8 cellular contexts compared by ENCODE assay signal in the genomic region with DNA sequence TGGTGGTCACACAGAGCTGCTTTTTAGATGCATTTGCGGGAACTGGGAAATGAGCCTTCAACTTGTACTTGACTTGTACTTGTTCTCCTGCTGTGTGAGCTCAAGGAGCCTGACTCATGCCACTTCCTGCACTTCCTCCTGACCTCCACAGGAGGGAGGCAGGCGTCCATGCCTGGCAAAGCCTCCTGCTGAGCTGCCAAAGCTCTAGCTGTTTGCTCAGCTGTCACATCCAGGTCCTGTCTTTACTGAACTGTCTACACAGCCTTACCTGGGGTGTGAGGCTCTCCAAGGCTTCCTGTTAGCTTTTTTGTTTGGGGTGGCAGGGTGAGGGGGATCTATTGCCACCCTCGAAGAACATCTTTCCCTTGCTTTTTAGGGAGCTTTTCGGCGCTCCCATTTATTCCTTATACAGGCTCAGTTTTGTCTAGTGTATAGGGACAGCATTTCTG. TPM values are rescaled to one million over a fixed set of nuclear protein-coding genes. Genes with fewer than 3 reads are reported as not detected.
DNase-seq lines count a peak whose midpoint lies in the region; ATAC-seq and TF ChIP-seq lines count a peak whose summit lies in the region.

No MANE protein-coding gene starts in this region.

- ATAC-seq in GM21390 (IDR thresholded peaks at IDR 0.05; ENCODE audit: unreplicated experiment) (peak; percentile 70), PC-3 (peak; percentile 94)

- no peaks in the 10 kb centered on the region for H3K9me2 ChIP-seq in PC-3 (replicated peaks; ENCODE audit: low read length)

- H3K4me1 Mint-ChIP-seq in neural crest cell: peaks cover 8% of the 10 kb centered on the region
- H3K4me1 Mint-ChIP-seq in type B pancreatic cell (ENCODE audit: unreplicated experiment): peaks cover 33% of the 10 kb centered on the region

- no peak overlapping the region for H3K27ac Mint-ChIP-seq in neural crest cell (ENCODE audit: unreplicated experiment)
- peak overlapping the region; percentile 82 for H3K27ac Mint-ChIP-seq in type B pancreatic cell

- no peaks in the 10 kb centered on the region for H3K9me3 Mint-ChIP-seq in neural crest cell
- H3K9me3 Mint-ChIP-seq in type B pancreatic cell: no peaks in the 10 kb centered on the region

- peaks cover 17% of the 10 kb centered on the region for H3K36me3 ChIP-seq in PC-3 (ENCODE audit: low read depth, low read length)

- H3K9ac ChIP-seq in PC-3 (ENCODE audit: low read length): no peak overlapping the region

- CTCF ChIA-PET in PC-3 (lab: Charles Lee): interaction anchor here (0.5 to 2.7 kb wide), 27 partner anchors 10 to 886 kb away, joined by 3 to 24 read pairs (median 4); partner anchors contain the start of genes CLCN2 and POLR2H

- no TSS peak for BruUV-seq in PC-3 (replicated peaks; lab: Mats Ljungman, UMichigan)

- H4K20me1 ChIP-seq in PC-3 (ENCODE audit: low read length): 0 out of 2 replicates have a peak, but pooled peaks cover 13% of the 10 kb centered on the region

- peaks cover 18% of the 10 kb centered on the region for H3K27me3 ChIP-seq in PC-3 (ENCODE audit: low read length)

- peaks cover 4% of the 10 kb centered on the region; the same call in 1 of the 2 replicates for H3K4me1 ChIP-seq in PC-3 (ENCODE audit: insufficient read depth, low read length)

- H3F3A ChIP-seq in PC-3 (ENCODE audit: low read length, unreplicated experiment): no peaks in the 10 kb centered on the region

- H3K9me3 ChIP-seq in PC-3 (ENCODE audit: low read length): no peaks in the 10 kb centered on the region

- H3K4me3 ChIP-seq in PC-3 (ENCODE audit: low read length): no peak overlapping the region
- H3K4me3 ChIP-seq in fibroblast of mammary gland (ENCODE audit: control insufficient read depth, low read depth, low read length): no peak overlapping the region

- no peaks in the 10 kb centered on the region for H3K79me2 ChIP-seq in PC-3 (ENCODE audit: low read length)

- peaks cover 20% of the 10 kb centered on the region for H3K36me3 Mint-ChIP-seq in neural crest cell (ENCODE audit: low read depth)
- H3K36me3 Mint-ChIP-seq in type B pancreatic cell: peaks cover 30% of the 10 kb centered on the region

- no peak overlapping the region for H3K4me2 ChIP-seq in PC-3 (ENCODE audit: low read length)

- no peak overlapping the region for H3K27ac ChIP-seq in PC-3 (ENCODE audit: low read length)

- H2AFZ ChIP-seq in PC-3 (ENCODE audit: low read length): no peak overlapping the region

- POLR2A ChIA-PET in PC-3 (lab: Charles Lee; ENCODE audit: unreplicated experiment): no interaction called here

- peak; percentile 92 for TF ChIP-seq CTCF in LNCAP (IDR thresholded peaks at IDR 0.05)
- TF ChIP-seq CTCF in PC-3 (conservative IDR thresholded peaks at IDR 0.05; ENCODE audit: low read depth, low read length): peak; percentile 97
- peak; percentile 100 for TF ChIP-seq CTCF in fibroblast of mammary gland (conservative IDR thresholded peaks at IDR 0.05; ENCODE audit: control insufficient read depth, insufficient read depth, low read depth, low read length)
- TF ChIP-seq CTCF in neural crest cell (conservative IDR thresholded peaks at IDR 0.05): peak; percentile 97
- peak; percentile 94 for TF ChIP-seq CTCF in type B pancreatic cell (conservative IDR thresholded peaks at IDR 0.05)

- DNase-seq in COLO829 (ENCODE audit: low spot score): peak; percentile 97
- DNase-seq in PC-3: peak; percentile 92
- DNase-seq in activated T-helper 1 cell treated with Interleukin-2 at 50 U/mL for 16 hours (ENCODE audit: low read depth): peak; percentile 35
- peak; percentile 90 for DNase-seq in fibroblast of mammary gland (ENCODE audit: low read depth)
- peak; percentile 64 for DNase-seq in neural crest cell (ENCODE audit: low read depth, low spot score)
- DNase-seq in type B pancreatic cell (ENCODE audit: extremely low spot score, unreplicated experiment): no peak

- peak overlapping the region; percentile 77 for H3K4me3 Mint-ChIP-seq in neural crest cell
- H3K4me3 Mint-ChIP-seq in type B pancreatic cell: peak overlapping the region; percentile 56

- intact Hi-C loops in PC-3 (cut with micrococcal nuclease): loop anchor here (1.0 to 10.0 kb wide), 5 partner anchors 45 to 433 kb away; no protein-coding TSS in a partner anchor

- H3K27me3 Mint-ChIP-seq in neural crest cell (ENCODE audit: low read depth) (peaks cover 32% of the 10 kb centered on the region), type B pancreatic cell (peaks cover 18% of the 10 kb centered on the region)

RNA-seq across cellular contexts. Expression of gene THPO, which starts 6.4 kb away (rescaled TPM):
- total RNA-seq in PC-3 (2014; rRNA removed) (not detected in 2 replicates), neural crest cell (0.55 and 0.98 TPM in 2 replicates), type B pancreatic cell (ENCODE audit: low replicate concordance) (0.41 and 0.52 TPM in 2 replicates)

RNA-seq across cellular contexts. Expression of gene CHRD, which starts 8.3 kb away (rescaled TPM):
- total RNA-seq in PC-3 (2014; rRNA removed): not detected in 2 replicates
- total RNA-seq in neural crest cell: 3.2 and 4.0 TPM in 2 replicates
- 6.4 and 35.5 TPM in 2 replicates for total RNA-seq in type B pancreatic cell (ENCODE audit: low replicate concordance)

RNA-seq across cellular contexts. Expression of gene POLR2H, which starts 10.1 kb away (rescaled TPM):
- total RNA-seq in PC-3 (2014; rRNA removed): 184 and 193 TPM in 2 replicates
- 94.5 and 98.9 TPM in 2 replicates for total RNA-seq in neural crest cell
- 87.8 and 90.5 TPM in 2 replicates for total RNA-seq in type B pancreatic cell (ENCODE audit: low replicate concordance)

RNA-seq across cellular contexts. Expression of gene CLCN2, which starts 10.2 kb away (rescaled TPM):
- 13.0 and 17.0 TPM in 2 replicates for total RNA-seq in PC-3 (2014; rRNA removed)
- 23.6 and 27.8 TPM in 2 replicates for total RNA-seq in neural crest cell
- total RNA-seq in type B pancreatic cell (ENCODE audit: low replicate concordance): 10.8 and 24.9 TPM in 2 replicates

RNA-seq across cellular contexts. Expression of gene FAM131A, which starts 34.2 kb away (rescaled TPM):
- 21.9 and 24.2 TPM in 2 replicates for total RNA-seq in PC-3 (2014; rRNA removed)
- 17.4 and 19.7 TPM in 2 replicates for total RNA-seq in neural crest cell
- 13.2 and 18.3 TPM in 2 replicates for total RNA-seq in type B pancreatic cell (ENCODE audit: low replicate concordance)
